1 cellular context compared by ENCODE assay signal in genomic region chr12:76523408-76523807, GRCh38.
TF ChIP-seq lines count a peak whose summit lies in the region.

No MANE protein-coding gene starts in this region.

TF ChIP-seq in K562, 482 proteins besides CTCF, POLR2A, EP300 and RAD21:
- TF ChIP-seq CHAMP1 (IDR thresholded peaks at IDR 0.05), result no peak
- TF ChIP-seq STAT5B (CRISPR knock-in tag; IDR thresholded peaks at IDR 0.05), result no peak
- TF ChIP-seq ZSCAN32 (CRISPR knock-in tag; IDR thresholded peaks at IDR 0.05), result no peak
- TF ChIP-seq SNIP1 (IDR thresholded peaks at IDR 0.05; ENCODE audit: low read depth), result no peak
- no peak for TF ChIP-seq ZBTB7A (IDR thresholded peaks at IDR 0.05; ENCODE audit: borderline replicate concordance, control insufficient read depth, low read depth, low read length)
- TF ChIP-seq FOXA1 (IDR thresholded peaks at IDR 0.05; ENCODE audit: borderline replicate concordance), result no peak
- no peak for TF ChIP-seq ZNF12 (CRISPR knock-in tag; IDR thresholded peaks at IDR 0.05)
- no peak for TF ChIP-seq KDM4B (IDR thresholded peaks at IDR 0.05; ENCODE audit: borderline replicate concordance in 2 of 2, low read depth in 1 of 2)
- no peak for TF ChIP-seq HINFP (tag; conservative IDR thresholded peaks at IDR 0.05; ENCODE audit: low read depth)
- no peak for TF ChIP-seq ZNF740 (CRISPR knock-in tag; IDR thresholded peaks at IDR 0.05)
- no peak for TF ChIP-seq ZNF740 (tag; IDR thresholded peaks at IDR 0.05)
- TF ChIP-seq XRCC4 (IDR thresholded peaks at IDR 0.05; ENCODE audit: extremely low read depth, insufficient read depth, insufficient read length), result no peak
- no peak for TF ChIP-seq HDAC8 (tag; IDR thresholded peaks at IDR 0.05)
- no peak for TF ChIP-seq ATF3 (IDR thresholded peaks at IDR 0.05)
- TF ChIP-seq ATF3 (CRISPR knock-in tag; conservative IDR thresholded peaks at IDR 0.05), result no peak
- TF ChIP-seq ZNF551 (CRISPR knock-in tag; IDR thresholded peaks at IDR 0.05), result no peak
- no peak for TF ChIP-seq ZNF699 (CRISPR knock-in tag; IDR thresholded peaks at IDR 0.05; ENCODE audit: insufficient replicate concordance)
- TF ChIP-seq ZNF436 (CRISPR knock-in tag; IDR thresholded peaks at IDR 0.05), result no peak
- no peak for TF ChIP-seq E2F8 (IDR thresholded peaks at IDR 0.05; ENCODE audit: low read depth, partially characterized antibody)
- TF ChIP-seq ZNF766 (CRISPR knock-in tag; conservative IDR thresholded peaks at IDR 0.05), result no peak
- no peak for TF ChIP-seq SRSF7 (optimal IDR thresholded peaks at IDR 0.05; ENCODE audit: low read depth, low read length)
- no peak for TF ChIP-seq CHD7 (IDR thresholded peaks at IDR 0.05; ENCODE audit: low read depth, low read length)
